Comparison of ENCODE assay signal across 8 cellular contexts in genomic region chr19:23273594-23274412, GRCh38. TPM values are rescaled to one million over a fixed set of nuclear protein-coding genes. Genes with fewer than 3 reads are reported as not detected.
A peak's percentile ranks its signal among the peaks of the same experiment; 100 is the strongest.
DNase-seq lines count a peak whose midpoint lies in the region; ATAC-seq, FAIRE-seq and TF ChIP-seq lines count a peak whose summit lies in the region.

No MANE protein-coding gene starts in this region.

- H3K4me1 ChIP-seq in DND-41 (ENCODE audit: insufficient read depth, low read length) (peaks cover 32% of the 10 kb centered on the region), neuronal stem cell (ENCODE audit: control insufficient read depth in 2 of 2, insufficient read depth in 1 of 2, low read depth in 1 of 2, low read length in 2 of 2) (peaks cover 0 to 2% of the 10 kb centered on the region in 2 donors)

- H3K36me3 ChIP-seq in DND-41 (ENCODE audit: insufficient read depth, low read length) = peaks cover 28% of the 10 kb centered on the region
- peaks cover 4 to 40% of the 10 kb centered on the region in 2 donors for H3K36me3 ChIP-seq in neuronal stem cell (replicated peaks in 1 of 2; ENCODE audit: control insufficient read depth in 2 of 2, insufficient read depth in 2 of 2, low read length in 2 of 2)

- H3K14ac ChIP-seq in neuronal stem cell (ENCODE audit: low read length) = peak overlapping the region; percentile 98

- H3K27ac ChIP-seq in DND-41 (ENCODE audit: low read length) (peak overlapping the region; percentile 93), neuronal stem cell (replicated peaks; ENCODE audit: low read length) (peak overlapping the region; percentile 94), substantia nigra (ENCODE audit: low read depth, low read length, poor library complexity, severe bottlenecking) (peak overlapping the region; percentile 88)

- H3K9me3 ChIP-seq in DND-41 (ENCODE audit: insufficient read depth, low read length, severe bottlenecking) (no peaks in the 10 kb centered on the region), neuronal stem cell (replicated peaks in 1 of 2; ENCODE audit: control insufficient read depth in 2 of 2, insufficient read depth in 1 of 2, low read depth in 1 of 2, low read length in 2 of 2) (peaks cover 0 to 15% of the 10 kb centered on the region in 2 donors)

- H4K91ac ChIP-seq in neuronal stem cell (ENCODE audit: low read depth, low read length, poor library complexity) = no peak overlapping the region

- H4K20me1 ChIP-seq in DND-41 (ENCODE audit: insufficient read depth, low read length) = 0 out of 2 replicates have a peak, but pooled peaks cover 3% of the 10 kb centered on the region

- peak overlapping the region; percentile 100 for H3K18ac ChIP-seq in neuronal stem cell (ENCODE audit: low read length)

- H2BK120ac ChIP-seq in neuronal stem cell (ENCODE audit: low read depth, low read length) = no peak overlapping the region

- TF ChIP-seq CTCF in DND-41 (IDR thresholded peaks at IDR 0.05; ENCODE audit: borderline replicate concordance, extremely low read depth, low read length, poor library complexity, severe bottlenecking) = peak; percentile 0

- H4K8ac ChIP-seq in neuronal stem cell (ENCODE audit: low read depth, low read length) = peak overlapping the region; percentile 92

- peaks cover 2% of the 10 kb centered on the region for H3K79me1 ChIP-seq in neuronal stem cell (ENCODE audit: low read depth, low read length)

- H2BK5ac ChIP-seq in neuronal stem cell (ENCODE audit: low read length) = peak overlapping the region; percentile 75

- H3K4me2 ChIP-seq in DND-41 (ENCODE audit: insufficient read depth, low read length) = peak overlapping the region; percentile 77
- H3K4me2 ChIP-seq in neuronal stem cell (ENCODE audit: insufficient read depth, low read length, poor library complexity, severe bottlenecking) = peak overlapping the region; percentile 57

- no peak for FAIRE-seq in frontal cortex (lab: Jason Lieb, UNC)

- no peaks in the 10 kb centered on the region for H3K27me3 ChIP-seq in DND-41 (ENCODE audit: insufficient read depth, low read length, poor library complexity)
- H3K27me3 ChIP-seq in neuronal stem cell (ENCODE audit: control insufficient read depth in 3 of 3, insufficient read depth in 3 of 3, low read depth in 1 of 3, low read length in 3 of 3) = no peaks in the 10 kb centered on the region

- H2BK15ac ChIP-seq in neuronal stem cell (ENCODE audit: low read length) = no peak overlapping the region

- H3K4ac ChIP-seq in neuronal stem cell (ENCODE audit: low read length) = peak overlapping the region; percentile 69

- H3K23ac ChIP-seq in neuronal stem cell (ENCODE audit: low read depth, low read length, poor library complexity) = peak overlapping the region; percentile 90

- peaks cover 46% of the 10 kb centered on the region for H3K79me2 ChIP-seq in DND-41 (ENCODE audit: insufficient read depth, low read length)

- no peak overlapping the region for H2BK12ac ChIP-seq in neuronal stem cell (ENCODE audit: low read length)

- peak; percentile 98 for ATAC-seq in DND-41 (ENCODE audit: insufficient read depth, low read depth)
- ATAC-seq in GM21825 (IDR thresholded peaks at IDR 0.05; ENCODE audit: unreplicated experiment) = peak; percentile 98

- H3K9ac ChIP-seq in DND-41 (ENCODE audit: low read depth, low read length) = peak overlapping the region; percentile 89
- peak overlapping the region; percentile 96 for H3K9ac ChIP-seq in neuronal stem cell (ENCODE audit: low read depth, low read length, poor library complexity)

- peak overlapping the region; percentile 66 for H2AK5ac ChIP-seq in neuronal stem cell (ENCODE audit: low read depth, low read length)

- DNase-seq in DND-41 (peak; percentile 97), LHCN-M2 (ENCODE audit: low read depth) (peak; percentile 83), SIG-M5 (lab: John Stamatoyannopoulos, UW) (peak; percentile 13), frontal cortex (ENCODE audit: low spot score in 2 of 2) (peak; percentile 86 to 87), neuronal stem cell (ENCODE audit: low spot score) (peak; percentile 90), substantia nigra (lab: John Stamatoyannopoulos, UW) (peak; percentile 40 to 93 (median 81))
- peak; percentile 95 for DNase-seq in activated naive CD4-positive, alpha-beta T cell treated with Interleukin-2 at 50 U/mL for 16 hours

- peak overlapping the region; percentile 95 for H2AFZ ChIP-seq in DND-41 (ENCODE audit: low read depth, low read length)
- H2AFZ ChIP-seq in neuronal stem cell (ENCODE audit: low read length) = peak overlapping the region; percentile 83

- WGBS in neuronal stem cell (ENCODE audit: extremely low coverage in 2 of 2, insufficient read length in 2 of 2, insufficient replicate concordance in 1 of 2), 2 donors = no CpG with 5 or more reads among the region's 50 CpGs

- H3K4me3 ChIP-seq in DND-41 (ENCODE audit: low read depth in 1 of 2, low read length in 2 of 2) (peak overlapping the region; percentile 80 to 91), neuronal stem cell (ENCODE audit: low read length in 2 of 2) (peak overlapping the region; percentile 90 to 100)

RNA-seq across cellular contexts. Expression of gene ZNF724, which starts 23.6 kb away (rescaled TPM):
- total RNA-seq in LHCN-M2 (2014; rRNA removed) (20.3 and 34.5 TPM in 2 replicates), frontal cortex (24.1 TPM)
- 1.2 TPM for polyA plus RNA-seq in LHCN-M2 (2012)
- 21.9 TPM for polyA plus RNA-seq in neuronal stem cell (2013, experiment 1 of 2)
- 23.2 TPM for polyA plus RNA-seq in neuronal stem cell (2013, experiment 2 of 2)

Comparison
In these comparisons a context has a peak if more than half of its experiments do, and no peak if none do; other contexts are left out.
1. Peak in every context shown above with its lines: DNase-seq, ATAC-seq, H3K4me3 ChIP-seq and H3K27ac ChIP-seq.
2. DNase-seq: peak in every context shown above with its lines; median percentile 97 in DND-41; 95 in activated naive CD4-positive, alpha-beta T cell treated with Interleukin-2 at 50 U/mL for 16 hours; 90 in neuronal stem cell; 86 in frontal cortex; 83 in LHCN-M2; 81 in substantia nigra; 13 in SIG-M5.